ENCODE assay signal across 2 cellular contexts in genomic region chr1:228776439-228776838, GRCh38.
TF ChIP-seq lines count a peak whose summit lies in the region.

No MANE protein-coding gene starts in this region.

TF ChIP-seq in K562, 482 proteins besides CTCF, POLR2A, EP300 and RAD21:
- TF ChIP-seq SMARCC2 (IDR thresholded peaks at IDR 0.05; ENCODE audit: low read depth): no peak

TF ChIP-seq in H1, 55 proteins besides CTCF, POLR2A, EP300 and RAD21:
- TF ChIP-seq MAFK (IDR thresholded peaks at IDR 0.05; ENCODE audit: low read depth, low read length): no peak
- TF ChIP-seq CEBPB (IDR thresholded peaks at IDR 0.05; ENCODE audit: low read depth, low read length): no peak
- no peak for TF ChIP-seq ZNF274 (IDR thresholded peaks at IDR 0.05; ENCODE audit: borderline replicate concordance, extremely low read depth, low read length)
- no peak for TF ChIP-seq ASH2L (IDR thresholded peaks at IDR 0.05; ENCODE audit: low read length)
- TF ChIP-seq RFX5 (IDR thresholded peaks at IDR 0.05; ENCODE audit: borderline replicate concordance, low read depth, low read length): no peak
- no peak for TF ChIP-seq SP4 (IDR thresholded peaks at IDR 0.05; ENCODE audit: low read length)
- no peak for TF ChIP-seq KDM5A (IDR thresholded peaks at IDR 0.05; ENCODE audit: low read length)
- no peak for TF ChIP-seq MAX (IDR thresholded peaks at IDR 0.05)
- TF ChIP-seq CHD1 (IDR thresholded peaks at IDR 0.05; ENCODE audit: low read depth, low read length): no peak
